1 cellular context compared by ENCODE assay signal in genomic region chr19:14072535-14073231, GRCh38.
TF ChIP-seq lines count a peak whose summit lies in the region.

Gene MISP3 (plus strand): TSS chr19:14072786. CDS start chr19:14073310, 524 bp downstream.

TF ChIP-seq in K562, 482 proteins besides CTCF, POLR2A, EP300 and RAD21:
- TF ChIP-seq, protein P1, sequence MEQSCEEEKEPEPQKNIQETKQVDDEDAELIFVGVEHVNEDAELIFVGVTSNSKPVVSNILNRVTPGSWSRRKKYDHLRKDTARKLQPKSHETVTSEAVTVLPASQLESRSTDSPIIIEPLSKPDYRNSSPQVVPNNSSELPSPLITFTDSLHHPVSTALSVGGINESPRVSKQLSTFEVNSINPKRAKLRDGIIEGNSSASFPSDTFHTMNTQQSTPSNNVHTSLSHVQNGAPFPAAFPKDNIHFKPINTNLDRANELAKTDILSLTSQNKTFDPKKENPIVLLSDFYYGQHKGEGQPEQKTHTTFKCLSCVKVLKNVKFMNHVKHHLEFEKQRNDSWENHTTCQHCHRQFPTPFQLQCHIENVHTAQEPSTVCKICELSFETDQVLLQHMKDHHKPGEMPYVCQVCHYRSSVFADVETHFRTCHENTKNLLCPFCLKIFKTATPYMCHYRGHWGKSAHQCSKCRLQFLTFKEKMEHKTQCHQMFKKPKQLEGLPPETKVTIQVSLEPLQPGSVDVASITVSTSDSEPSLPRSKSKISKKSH (CRISPR knock-in tag; IDR thresholded peaks at IDR 0.05), result no peak
- TF ChIP-seq ZNF561 (CRISPR knock-in tag; conservative IDR thresholded peaks at IDR 0.05) (no peak), MAZ (CRISPR knock-in tag; conservative IDR thresholded peaks at IDR 0.05 in 1 of 2, IDR thresholded peaks at IDR 0.05 in 1 of 2) (peak in 1 of 2 experiments; percentile 22; a peak in 1 of 4 replicates), PML (IDR thresholded peaks at IDR 0.05; ENCODE audit: low read length) (no peak), PHF21A (IDR thresholded peaks at IDR 0.05; ENCODE audit: borderline replicate concordance, low read depth) (no peak), RAD51 (IDR thresholded peaks at IDR 0.05; ENCODE audit: borderline replicate concordance, low read depth) (no peak), NELFE (IDR thresholded peaks at IDR 0.05; ENCODE audit: insufficient read depth, insufficient read length) (no peak), PCBP1 (IDR thresholded peaks at IDR 0.05; ENCODE audit: low read depth, low read length, poor library complexity, severe bottlenecking) (peak; percentile 1), HMGN3 (IDR thresholded peaks at IDR 0.05; ENCODE audit: borderline replicate concordance, extremely low read depth, insufficient read length, low read depth, low read length) (no peak), PHB (CRISPR knock-in tag; IDR thresholded peaks at IDR 0.05) (no peak), SMC3 (conservative IDR thresholded peaks at IDR 0.05; ENCODE audit: insufficient read depth, low read depth, low read length) (no peak), ZNF282 (CRISPR knock-in tag; IDR thresholded peaks at IDR 0.05) (no peak), BHLHE40 (IDR thresholded peaks at IDR 0.05; ENCODE audit: low read length) (peak; percentile 39; the same call in 1 of the 2 replicates), SIN3A (IDR thresholded peaks at IDR 0.05; ENCODE audit: borderline replicate concordance in 2 of 2, control insufficient read depth in 1 of 2, low read depth in 2 of 2, low read length in 2 of 2) (no peak; a peak in 1 of 4 replicates), E2F3 (CRISPR knock-in tag; IDR thresholded peaks at IDR 0.05) (no peak), ZNF175 (CRISPR knock-in tag; IDR thresholded peaks at IDR 0.05; ENCODE audit: low read depth) (no peak), ZC3H8 (IDR thresholded peaks at IDR 0.05) (no peak), ARID1B (IDR thresholded peaks at IDR 0.05) (no peak), STAT5B (CRISPR knock-in tag; IDR thresholded peaks at IDR 0.05) (no peak), BACH1 (tag; IDR thresholded peaks at IDR 0.05) (no peak), RREB1 (CRISPR knock-in tag; IDR thresholded peaks at IDR 0.05) (no peak), TAF7 (tag; IDR thresholded peaks at IDR 0.05) (no peak), MEIS2 (IDR thresholded peaks at IDR 0.05; ENCODE audit: partially characterized antibody) (no peak), ZNF586 (CRISPR knock-in tag; conservative IDR thresholded peaks at IDR 0.05) (no peak), KDM1A (IDR thresholded peaks at IDR 0.05) (no peak), FOXA3 (CRISPR knock-in tag; conservative IDR thresholded peaks at IDR 0.05 in 1 of 2, IDR thresholded peaks at IDR 0.05 in 1 of 2) (no peak), PTRF (tag; IDR thresholded peaks at IDR 0.05) (no peak), XRCC4 (IDR thresholded peaks at IDR 0.05; ENCODE audit: extremely low read depth, insufficient read depth, insufficient read length) (no peak), ZBTB33 (CRISPR knock-in tag; IDR thresholded peaks at IDR 0.05) (peak; percentile 40; the same call in 1 of the 2 replicates)
- TF ChIP-seq, protein P2, sequence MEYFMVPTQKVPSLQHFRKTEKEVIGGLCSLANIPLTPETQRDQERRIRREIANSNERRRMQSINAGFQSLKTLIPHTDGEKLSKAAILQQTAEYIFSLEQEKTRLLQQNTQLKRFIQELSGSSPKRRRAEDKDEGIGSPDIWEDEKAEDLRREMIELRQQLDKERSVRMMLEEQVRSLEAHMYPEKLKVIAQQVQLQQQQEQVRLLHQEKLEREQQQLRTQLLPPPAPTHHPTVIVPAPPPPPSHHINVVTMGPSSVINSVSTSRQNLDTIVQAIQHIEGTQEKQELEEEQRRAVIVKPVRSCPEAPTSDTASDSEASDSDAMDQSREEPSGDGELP (CRISPR knock-in tag; IDR thresholded peaks at IDR 0.05; ENCODE audit: borderline replicate concordance), result peak; percentile 22; the same call in 1 of the 2 replicates
- TF ChIP-seq, protein P3, sequence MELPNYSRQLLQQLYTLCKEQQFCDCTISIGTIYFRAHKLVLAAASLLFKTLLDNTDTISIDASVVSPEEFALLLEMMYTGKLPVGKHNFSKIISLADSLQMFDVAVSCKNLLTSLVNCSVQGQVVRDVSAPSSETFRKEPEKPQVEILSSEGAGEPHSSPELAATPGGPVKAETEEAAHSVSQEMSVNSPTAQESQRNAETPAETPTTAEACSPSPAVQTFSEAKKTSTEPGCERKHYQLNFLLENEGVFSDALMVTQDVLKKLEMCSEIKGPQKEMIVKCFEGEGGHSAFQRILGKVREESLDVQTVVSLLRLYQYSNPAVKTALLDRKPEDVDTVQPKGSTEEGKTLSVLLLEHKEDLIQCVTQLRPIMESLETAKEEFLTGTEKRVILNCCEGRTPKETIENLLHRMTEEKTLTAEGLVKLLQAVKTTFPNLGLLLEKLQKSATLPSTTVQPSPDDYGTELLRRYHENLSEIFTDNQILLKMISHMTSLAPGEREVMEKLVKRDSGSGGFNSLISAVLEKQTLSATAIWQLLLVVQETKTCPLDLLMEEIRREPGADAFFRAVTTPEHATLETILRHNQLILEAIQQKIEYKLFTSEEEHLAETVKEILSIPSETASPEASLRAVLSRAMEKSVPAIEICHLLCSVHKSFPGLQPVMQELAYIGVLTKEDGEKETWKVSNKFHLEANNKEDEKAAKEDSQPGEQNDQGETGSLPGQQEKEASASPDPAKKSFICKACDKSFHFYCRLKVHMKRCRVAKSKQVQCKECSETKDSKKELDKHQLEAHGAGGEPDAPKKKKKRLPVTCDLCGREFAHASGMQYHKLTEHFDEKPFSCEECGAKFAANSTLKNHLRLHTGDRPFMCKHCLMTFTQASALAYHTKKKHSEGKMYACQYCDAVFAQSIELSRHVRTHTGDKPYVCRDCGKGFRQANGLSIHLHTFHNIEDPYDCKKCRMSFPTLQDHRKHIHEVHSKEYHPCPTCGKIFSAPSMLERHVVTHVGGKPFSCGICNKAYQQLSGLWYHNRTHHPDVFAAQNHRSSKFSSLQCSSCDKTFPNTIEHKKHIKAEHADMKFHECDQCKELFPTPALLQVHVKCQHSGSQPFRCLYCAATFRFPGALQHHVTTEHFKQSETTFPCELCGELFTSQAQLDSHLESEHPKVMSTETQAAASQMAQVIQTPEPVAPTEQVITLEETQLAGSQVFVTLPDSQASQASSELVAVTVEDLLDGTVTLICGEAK (IDR thresholded peaks at IDR 0.05), result peak; percentile 55
- TF ChIP-seq, protein P3 (CRISPR knock-in tag; IDR thresholded peaks at IDR 0.05), result no peak
- TF ChIP-seq, protein P4, sequence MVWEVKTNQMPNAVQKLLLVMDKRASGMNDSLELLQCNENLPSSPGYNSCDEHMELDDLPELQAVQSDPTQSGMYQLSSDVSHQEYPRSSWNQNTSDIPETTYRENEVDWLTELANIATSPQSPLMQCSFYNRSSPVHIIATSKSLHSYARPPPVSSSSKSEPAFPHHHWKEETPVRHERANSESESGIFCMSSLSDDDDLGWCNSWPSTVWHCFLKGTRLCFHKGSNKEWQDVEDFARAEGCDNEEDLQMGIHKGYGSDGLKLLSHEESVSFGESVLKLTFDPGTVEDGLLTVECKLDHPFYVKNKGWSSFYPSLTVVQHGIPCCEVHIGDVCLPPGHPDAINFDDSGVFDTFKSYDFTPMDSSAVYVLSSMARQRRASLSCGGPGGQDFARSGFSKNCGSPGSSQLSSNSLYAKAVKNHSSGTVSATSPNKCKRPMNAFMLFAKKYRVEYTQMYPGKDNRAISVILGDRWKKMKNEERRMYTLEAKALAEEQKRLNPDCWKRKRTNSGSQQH (CRISPR knock-in tag; IDR thresholded peaks at IDR 0.05), result no peak
- TF ChIP-seq, protein P5, sequence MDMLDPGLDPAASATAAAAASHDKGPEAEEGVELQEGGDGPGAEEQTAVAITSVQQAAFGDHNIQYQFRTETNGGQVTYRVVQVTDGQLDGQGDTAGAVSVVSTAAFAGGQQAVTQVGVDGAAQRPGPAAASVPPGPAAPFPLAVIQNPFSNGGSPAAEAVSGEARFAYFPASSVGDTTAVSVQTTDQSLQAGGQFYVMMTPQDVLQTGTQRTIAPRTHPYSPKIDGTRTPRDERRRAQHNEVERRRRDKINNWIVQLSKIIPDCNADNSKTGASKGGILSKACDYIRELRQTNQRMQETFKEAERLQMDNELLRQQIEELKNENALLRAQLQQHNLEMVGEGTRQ (CRISPR knock-in tag; IDR thresholded peaks at IDR 0.05), result no peak
- TF ChIP-seq, protein P6, sequence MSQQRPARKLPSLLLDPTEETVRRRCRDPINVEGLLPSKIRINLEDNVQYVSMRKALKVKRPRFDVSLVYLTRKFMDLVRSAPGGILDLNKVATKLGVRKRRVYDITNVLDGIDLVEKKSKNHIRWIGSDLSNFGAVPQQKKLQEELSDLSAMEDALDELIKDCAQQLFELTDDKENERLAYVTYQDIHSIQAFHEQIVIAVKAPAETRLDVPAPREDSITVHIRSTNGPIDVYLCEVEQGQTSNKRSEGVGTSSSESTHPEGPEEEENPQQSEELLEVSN (IDR thresholded peaks at IDR 0.05; ENCODE audit: borderline replicate concordance in 1 of 2, extremely low read depth in 1 of 2, insufficient read depth in 1 of 2, insufficient read length in 1 of 2, low read depth in 1 of 2, low read length in 1 of 2, poor library complexity in 1 of 2, severe bottlenecking in 1 of 2), result peak in 1 of 2 experiments; percentile 7
